8 cellular contexts compared by ENCODE assay signal in genomic region chr14:22886500-22887259, GRCh38. TPM values are rescaled to one million over a fixed set of nuclear protein-coding genes. Genes with fewer than 3 reads are reported as not detected.
DNase-seq lines count a peak whose midpoint lies in the region; ATAC-seq and TF ChIP-seq lines count a peak whose summit lies in the region.

No MANE protein-coding gene starts in this region.

- H3K4me2 ChIP-seq in SK-N-SH, result peak overlapping the region; percentile 88
- H3K4me2 ChIP-seq in hepatocyte, result peak overlapping the region; percentile 83

- H3K27me3 ChIP-seq in HUES64 (ENCODE audit: insufficient read depth, low read length) (peaks cover 25% of the 10 kb centered on the region), SK-N-SH (ENCODE audit: insufficient read depth) (no peaks in the 10 kb centered on the region), hepatocyte (no peaks in the 10 kb centered on the region), skeletal muscle tissue (ENCODE audit: control insufficient read depth in 3 of 3, insufficient read depth in 3 of 3, low read length in 3 of 3) (peaks cover 15 to 39% (median 36%) of the 10 kb centered on the region in 3 donors)

- H3K9me2 ChIP-seq in SK-N-SH (no peaks in the 10 kb centered on the region), hepatocyte (replicated peaks; ENCODE audit: insufficient read depth) (no peaks in the 10 kb centered on the region)

- WGBS in HUES64, result 2% methylated on average over 77 of the region's 77 CpGs
- WGBS in SK-N-SH (ENCODE audit: low lambda C conversion rate), result 15% methylated on average over 35 of the region's 77 CpGs
- 4% methylated on average over 55 of the region's 77 CpGs for WGBS in hepatocyte (ENCODE audit: low lambda C conversion rate, missing lambda C conversion rate)

- peak; percentile 48 for ATAC-seq in GM21367 (IDR thresholded peaks at IDR 0.05; ENCODE audit: unreplicated experiment)

- TF ChIP-seq EP300 in SK-N-SH (IDR thresholded peaks at IDR 0.05; ENCODE audit: borderline replicate concordance in 1 of 2, low read depth in 1 of 2, low read length in 1 of 2), result no peak

- H3K79me2 ChIP-seq in SK-N-SH (ENCODE audit: insufficient read depth), result peaks cover 6% of the 10 kb centered on the region; the same call in 1 of the 2 replicates
- H3K79me2 ChIP-seq in hepatocyte, result peaks cover 4% of the 10 kb centered on the region

- TF ChIP-seq CTCF in SK-N-SH (IDR thresholded peaks at IDR 0.05) (peak; percentile 15; the same call in 1 of the 2 replicates), hepatocyte (IDR thresholded peaks at IDR 0.05; ENCODE audit: poor library complexity) (peak; percentile 32)

- POLR2A ChIA-PET in SK-N-SH (lab: Yijun Ruan, JAX), result interaction anchor here (0.8 to 1.4 kb wide), 2 partner anchors 14 to 121 kb away, joined by 3 to 7 read pairs; no protein-coding TSS in a partner anchor

- no peak for TF ChIP-seq RAD21 in SK-N-SH (IDR thresholded peaks at IDR 0.05; ENCODE audit: low read length)

- peak overlapping the region; percentile 83 for H3K4me3 ChIP-seq in HUES64 (ENCODE audit: low read length)
- H3K4me3 ChIP-seq in SK-N-SH (ENCODE audit: low read depth in 2 of 2, low read length in 1 of 2), result peak overlapping the region; percentile 63 to 82
- peak overlapping the region; percentile 47 for H3K4me3 ChIP-seq in hepatocyte
- peak overlapping the region; percentile 57 to 68 (median 65) for H3K4me3 ChIP-seq in skeletal muscle tissue (ENCODE audit: low read length in 3 of 3)

- DNase-seq in Caki2 (ENCODE audit: low read depth), result peak; percentile 78
- peak; percentile 93 for DNase-seq in SK-N-SH
- peak; percentile 32 for DNase-seq in activated naive CD8-positive, alpha-beta T cell treated with anti-CD3 and anti-CD28 coated beads, Interleukin-2, amount 50 U/mL, for 16 hours (ENCODE audit: low read depth, low spot score)
- DNase-seq in hepatocyte (ENCODE audit: low spot score), result peak; percentile 78
- no peak for DNase-seq in cerebellar cortex (ENCODE audit: low spot score)

- H4K20me1 ChIP-seq in SK-N-SH (ENCODE audit: insufficient read depth), result no peaks in the 10 kb centered on the region
- H4K20me1 ChIP-seq in hepatocyte (ENCODE audit: insufficient read depth, poor library complexity, severe bottlenecking), result no peaks in the 10 kb centered on the region

- in situ Hi-C loops in Caki2 (cut with HindIII; ENCODE audit: low pct_unique_long_range_greater_than_20kb, low sequenced_read_pairs), result no loop called here

- H3K9me3 ChIP-seq in HUES64 (ENCODE audit: insufficient read depth, low read depth, low read length) (no peaks in the 10 kb centered on the region), SK-N-SH (no peaks in the 10 kb centered on the region), hepatocyte (ENCODE audit: low read depth) (no peaks in the 10 kb centered on the region), skeletal muscle tissue (ENCODE audit: control insufficient read depth in 3 of 3, low read length in 3 of 3) (no peaks in the 10 kb centered on the region)

- H3K4me1 ChIP-seq in HUES64 (ENCODE audit: insufficient read depth, low read length) (peaks cover 25% of the 10 kb centered on the region), SK-N-SH (ENCODE audit: control insufficient read depth in 1 of 2, insufficient read depth in 2 of 2, low read depth in 1 of 2, low read length in 1 of 2) (peaks cover 8 to 45% of the 10 kb centered on the region in 2 experiments; a peak in 2 of 4 replicates), hepatocyte (ENCODE audit: insufficient read depth) (peaks cover 36% of the 10 kb centered on the region), skeletal muscle tissue (ENCODE audit: control insufficient read depth in 3 of 3, insufficient read depth in 3 of 3, low read length in 3 of 3) (peaks cover 0 to 7% (median 6%) of the 10 kb centered on the region in 3 donors)

- H3K36me3 ChIP-seq in HUES64 (ENCODE audit: insufficient read depth, low read length) (no peaks in the 10 kb centered on the region), SK-N-SH (replicated peaks in 1 of 2; ENCODE audit: control insufficient read depth in 1 of 2, insufficient read depth in 2 of 2, low read length in 1 of 2) (no peaks in the 10 kb centered on the region), hepatocyte (replicated peaks; ENCODE audit: insufficient read depth, low read depth) (no peaks in the 10 kb centered on the region), skeletal muscle tissue (ENCODE audit: control insufficient read depth in 3 of 3, insufficient read depth in 3 of 3, low read length in 3 of 3) (no peaks in the 10 kb centered on the region)

- H3K27ac ChIP-seq in HUES64 (ENCODE audit: low read depth, low read length), result peak overlapping the region; percentile 86
- peak overlapping the region; percentile 75 to 92 for H3K27ac ChIP-seq in SK-N-SH (ENCODE audit: low read depth in 2 of 2, low read length in 1 of 2)
- H3K27ac ChIP-seq in hepatocyte, result peak overlapping the region; percentile 91
- H3K27ac ChIP-seq in skeletal muscle tissue (ENCODE audit: low read depth, low read length), result no peak overlapping the region

- H2AFZ ChIP-seq in SK-N-SH (ENCODE audit: low read depth) (peak overlapping the region; percentile 98; the same call in 1 of the 2 replicates), hepatocyte (peak overlapping the region; percentile 85)

- H3F3A ChIP-seq in SK-N-SH (replicated peaks; ENCODE audit: insufficient read depth), result peaks cover 2% of the 10 kb centered on the region

- H3K9ac ChIP-seq in HUES64 (ENCODE audit: low read depth, low read length), result peak overlapping the region; percentile 89
- H3K9ac ChIP-seq in SK-N-SH, result peak overlapping the region; percentile 82
- peak overlapping the region in 2 of 3 donors; percentile 32 to 60 for H3K9ac ChIP-seq in skeletal muscle tissue (ENCODE audit: low read depth in 1 of 3, low read length in 3 of 3)

- CTCF ChIA-PET in SK-N-SH (lab: Yijun Ruan, JAX), result interaction anchor here (0.9 to 13.0 kb wide), 7 partner anchors 9 to 44 kb away, joined by 3 to 96 read pairs (median 13); no protein-coding TSS in a partner anchor

TF ChIP-seq in SK-N-SH, 30 proteins besides CTCF, POLR2A, EP300 and RAD21 (continues in another document):
- TF ChIP-seq MXI1 (IDR thresholded peaks at IDR 0.05; ENCODE audit: low read depth, low read length) (peak; percentile 69), MAX (IDR thresholded peaks at IDR 0.05; ENCODE audit: low read depth) (peak; percentile 67), TAF1 (IDR thresholded peaks at IDR 0.05; ENCODE audit: borderline replicate concordance, low read depth, low read length) (peak; percentile 17; the same call in 1 of the 2 replicates), SIN3A (IDR thresholded peaks at IDR 0.05; ENCODE audit: borderline replicate concordance, low read depth, low read length) (0 out of 2 replicates have a peak, but pooled peaks have one; percentile 22), POLR2AphosphoS5 (IDR thresholded peaks at IDR 0.05; ENCODE audit: low read depth, low read length) (peak; percentile 47; the same call in 1 of the 2 replicates)

RNA-seq across cellular contexts. Expression of gene REM2, which starts 3.7 kb away (rescaled TPM):
- not detected in 2 replicates for total RNA-seq in Caki2 (2014; rRNA removed; shearing (Covaris generic); ENCODE audit: low replicate concordance)
- 0.50 TPM for polyA plus RNA-seq in HUES64 (2013, experiment 1 of 2)
- polyA plus RNA-seq in HUES64 (2013, experiment 2 of 2), result 1.1 TPM
- polyA plus RNA-seq in SK-N-SH (2012; rRNA removed), result 0.26 and 0.36 TPM in 2 replicates
- polyA plus RNA-seq in SK-N-SH (2012; cell fraction: cytosol; rRNA removed), result 0.12 and 0.17 TPM in 2 replicates
- polyA plus RNA-seq in SK-N-SH (2012; cell fraction: nucleus; rRNA removed), result 1.2 TPM in 2 replicates
- 1.5 and 1.9 TPM in 2 replicates for total RNA-seq in hepatocyte
- polyA plus RNA-seq in hepatocyte, result 5.5 and 6.3 TPM in 2 replicates
- total RNA-seq in skeletal muscle tissue, result under 0.01 TPM

RNA-seq across cellular contexts. Expression of gene LRP10, which starts 15.1 kb away (rescaled TPM):
- total RNA-seq in Caki2 (2014; rRNA removed; shearing (Covaris generic); ENCODE audit: low replicate concordance), result 44.5 and 48.8 TPM in 2 replicates
- 13.0 TPM for polyA plus RNA-seq in HUES64 (2013, experiment 1 of 2)
- 12.5 TPM for polyA plus RNA-seq in HUES64 (2013, experiment 2 of 2)
- polyA plus RNA-seq in SK-N-SH (2012; rRNA removed) (87.8 and 117 TPM in 2 replicates), hepatocyte (92.7 and 117 TPM in 2 replicates)
- polyA plus RNA-seq in SK-N-SH (2012; cell fraction: cytosol; rRNA removed), result 37.3 and 79.1 TPM in 2 replicates
- polyA plus RNA-seq in SK-N-SH (2012; cell fraction: nucleus; rRNA removed), result 78.8 and 101 TPM in 2 replicates
- total RNA-seq in hepatocyte (34.4 and 56.2 TPM in 2 replicates), skeletal muscle tissue (11.0 TPM)

RNA-seq across cellular contexts. Expression of gene RBM23, which starts 32.3 kb away (rescaled TPM):
- total RNA-seq in Caki2 (2014; rRNA removed; shearing (Covaris generic); ENCODE audit: low replicate concordance), result 87.9 and 107 TPM in 2 replicates
- 37.8 TPM for polyA plus RNA-seq in HUES64 (2013, experiment 1 of 2)
- polyA plus RNA-seq in HUES64 (2013, experiment 2 of 2), result 39.8 TPM
- polyA plus RNA-seq in SK-N-SH (2012; rRNA removed), result 52.4 and 65.5 TPM in 2 replicates
- polyA plus RNA-seq in SK-N-SH (2012; cell fraction: cytosol; rRNA removed), result 70.3 and 76.0 TPM in 2 replicates
- polyA plus RNA-seq in SK-N-SH (2012; cell fraction: nucleus; rRNA removed), result 97.7 and 97.9 TPM in 2 replicates
- 236 and 749 TPM in 2 replicates for total RNA-seq in hepatocyte
- 72.9 and 74.1 TPM in 2 replicates for polyA plus RNA-seq in hepatocyte
- total RNA-seq in skeletal muscle tissue, result 66.8 TPM

RNA-seq across cellular contexts. Expression of gene PRMT5, which starts 42.5 kb away (rescaled TPM):
- 92.8 and 171 TPM in 2 replicates for total RNA-seq in Caki2 (2014; rRNA removed; shearing (Covaris generic); ENCODE audit: low replicate concordance)
- 121 TPM for polyA plus RNA-seq in HUES64 (2013, experiment 1 of 2)
- 103 TPM for polyA plus RNA-seq in HUES64 (2013, experiment 2 of 2)
- polyA plus RNA-seq in SK-N-SH (2012; rRNA removed) (132 and 174 TPM in 2 replicates), hepatocyte (54.1 and 72.3 TPM in 2 replicates)
- 103 and 123 TPM in 2 replicates for polyA plus RNA-seq in SK-N-SH (2012; cell fraction: cytosol; rRNA removed)
- 158 and 224 TPM in 2 replicates for polyA plus RNA-seq in SK-N-SH (2012; cell fraction: nucleus; rRNA removed)
- total RNA-seq in hepatocyte (38.9 and 52.2 TPM in 2 replicates), skeletal muscle tissue (60.0 TPM)

RNA-seq across cellular contexts. Expression of gene MMP14, which starts 50.3 kb away (rescaled TPM):
- not detected in 2 replicates for total RNA-seq in Caki2 (2014; rRNA removed; shearing (Covaris generic); ENCODE audit: low replicate concordance)
- 34.2 TPM for polyA plus RNA-seq in HUES64 (2013, experiment 1 of 2)
- 40.1 TPM for polyA plus RNA-seq in HUES64 (2013, experiment 2 of 2)
- polyA plus RNA-seq in SK-N-SH (2012; rRNA removed) (139 and 142 TPM in 2 replicates), hepatocyte (17.1 and 21.4 TPM in 2 replicates)
- polyA plus RNA-seq in SK-N-SH (2012; cell fraction: cytosol; rRNA removed), result 63.7 and 87.9 TPM in 2 replicates
- 217 and 306 TPM in 2 replicates for polyA plus RNA-seq in SK-N-SH (2012; cell fraction: nucleus; rRNA removed)
- total RNA-seq in hepatocyte (122 and 160 TPM in 2 replicates), skeletal muscle tissue (96.0 TPM)
